13 cellular contexts compared by ENCODE assay signal in genomic region chr1:202011994-202012393, GRCh38. TPM values are rescaled to one million over a fixed set of nuclear protein-coding genes. Genes with fewer than 3 reads are reported as not detected.
A peak's percentile ranks its signal among the peaks of the same experiment; 100 is the strongest.
DNase-seq lines count a peak whose midpoint lies in the region; ATAC-seq and TF ChIP-seq lines count a peak whose summit lies in the region.
"Had no signal": no experiment of that assay in that cellular context is flagged by ENCODE, and none has a peak within 500 bp of the region (broad histone marks: within the 10 kb centered on the region; RNA-seq: fewer than 3 reads in every experiment).

No MANE protein-coding gene starts in this region.

- no peak overlapping the region for H3K4me2 ChIP-seq in GM23248 (ENCODE audit: unreplicated experiment)

- TF ChIP-seq POLR2A in vagina (IDR thresholded peaks at IDR 0.05): no peak

- peak overlapping the region; percentile 65 to 76 for H3K4me3 ChIP-seq in esophagus (ENCODE audit: low read depth in 1 of 2, low read length in 2 of 2)
- peak overlapping the region in 1 of 2 donors; percentile 72 for H3K4me3 ChIP-seq in muscle layer of duodenum (ENCODE audit: low read depth in 1 of 2, low read length in 2 of 2)
- peak overlapping the region in 1 of 2 donors; percentile 27 for H3K4me3 ChIP-seq in vagina
- H3K4me3 ChIP-seq in psoas muscle: no peak overlapping the region
- H3K4me3 ChIP-seq in GM23248: no peak overlapping the region
- H3K4me3 ChIP-seq: esophagus muscularis mucosa had no signal

- H3K9ac ChIP-seq in GM23248: no peak overlapping the region

- 70 to 82% methylated on average over 11 of the region's 11 CpGs for WGBS in esophagus, 2 donors
- WGBS in psoas muscle, 3 donors: 86 to 93% (median 88%) methylated on average over 11 of the region's 11 CpGs
- 87 to 88% methylated on average over 11 of the region's 11 CpGs for WGBS in GM23248 (ENCODE audit: low coverage in 1 of 2, low lambda C conversion rate in 2 of 2, missing lambda C conversion rate in 2 of 2), 2 experiments

- no peak for ATAC-seq in psoas muscle
- ATAC-seq: CD8-positive, alpha-beta T cell; naive thymus-derived CD4-positive, alpha-beta T cell had no signal

- H3K9me3 ChIP-seq in esophagus (ENCODE audit: control insufficient read depth in 2 of 2, insufficient read depth in 1 of 2, low read depth in 1 of 2, low read length in 1 of 2) (no peaks in the 10 kb centered on the region), muscle layer of duodenum (ENCODE audit: control insufficient read depth in 1 of 2, low read length in 2 of 2) (no peaks in the 10 kb centered on the region), vagina (no peaks in the 10 kb centered on the region), psoas muscle (no peaks in the 10 kb centered on the region), GM23248 (ENCODE audit: low read depth) (no peaks in the 10 kb centered on the region)
- H3K9me3 ChIP-seq: esophagus muscularis mucosa had no signal

- peaks cover 8 to 37% of the 10 kb centered on the region in 2 donors for H3K36me3 ChIP-seq in esophagus (ENCODE audit: control insufficient read depth in 2 of 2, insufficient read depth in 2 of 2, low read length in 1 of 2)
- H3K36me3 ChIP-seq in muscle layer of duodenum (ENCODE audit: control insufficient read depth in 1 of 2, insufficient read depth in 2 of 2, low read length in 2 of 2): peaks cover 11 to 19% of the 10 kb centered on the region in 2 donors
- H3K36me3 ChIP-seq in vagina: no peaks in the 10 kb centered on the region
- peaks cover 0 to 2% of the 10 kb centered on the region in 2 donors for H3K36me3 ChIP-seq in psoas muscle (ENCODE audit: insufficient read depth in 1 of 2, low read depth in 1 of 2)
- H3K36me3 ChIP-seq in GM23248 (ENCODE audit: low read depth): no peaks in the 10 kb centered on the region

- intact Hi-C loops in vagina (cut with DNase I): loop anchor here (5.0 kb wide), 1 partner anchor 120 kb away; no protein-coding TSS in a partner anchor
- intact Hi-C loops in psoas muscle (cut with DNase I): no loop called here

- peak; percentile 4 for DNase-seq in DMS79 (lab: John Stamatoyannopoulos, UW)
- no peak for DNase-seq in DMS79 treated with DMSO at 0.1 percent for 48 hours (lab: John Stamatoyannopoulos, UW)
- DNase-seq in vagina (ENCODE audit: extremely low spot score in 2 of 2): no peak
- no peak for DNase-seq in NK-92 treated with Interleukin-12 subunit alpha and Interleukin-12 subunit beta, amount 100 ng/mL, for 24 hours (lab: John Stamatoyannopoulos, UW)
- DNase-seq in psoas muscle: no peak
- DNase-seq in GM23248: no peak
- DNase-seq: CD8-positive, alpha-beta T cell; islet precursor cell; naive thymus-derived CD4-positive, alpha-beta T cell; NCI-H146 had no signal

- in situ Hi-C loops in GM23248 (cut with MboI): loop anchor here (5.0 kb wide), 1 partner anchor 105 kb away; no protein-coding TSS in a partner anchor

- H4K20me1 ChIP-seq in GM23248 (ENCODE audit: insufficient read depth): no peaks in the 10 kb centered on the region

- no peaks in the 10 kb centered on the region for H3K9me2 ChIP-seq in GM23248 (ENCODE audit: insufficient read depth)

- TF ChIP-seq CTCF in vagina (IDR thresholded peaks at IDR 0.05): no peak
- TF ChIP-seq CTCF in psoas muscle (IDR thresholded peaks at IDR 0.05): no peak

- no peaks in the 10 kb centered on the region; the same call in 1 of the 2 replicates for H3F3A ChIP-seq in GM23248 (ENCODE audit: insufficient read depth)

- H2AFZ ChIP-seq in GM23248: no peak overlapping the region

- peaks cover 0 to 12% of the 10 kb centered on the region in 2 donors for H3K4me1 ChIP-seq in esophagus (ENCODE audit: control insufficient read depth in 2 of 2, insufficient read depth in 2 of 2, low read length in 1 of 2)
- H3K4me1 ChIP-seq in muscle layer of duodenum (ENCODE audit: control insufficient read depth in 1 of 2, insufficient read depth in 2 of 2, low read length in 2 of 2): no peaks in the 10 kb centered on the region
- peaks cover 28% of the 10 kb centered on the region for H3K4me1 ChIP-seq in vagina
- no peaks in the 10 kb centered on the region for H3K4me1 ChIP-seq in psoas muscle
- H3K4me1 ChIP-seq in GM23248 (ENCODE audit: insufficient read depth): no peaks in the 10 kb centered on the region

- no peaks in the 10 kb centered on the region for H3K27me3 ChIP-seq in esophagus (ENCODE audit: control insufficient read depth in 1 of 2, insufficient read depth in 2 of 2, low read length in 2 of 2)
- H3K27me3 ChIP-seq in muscle layer of duodenum (ENCODE audit: low read depth, low read length): no peaks in the 10 kb centered on the region
- no peaks in the 10 kb centered on the region for H3K27me3 ChIP-seq in vagina
- no peaks in the 10 kb centered on the region for H3K27me3 ChIP-seq in psoas muscle (ENCODE audit: insufficient read depth in 3 of 3, low read length in 2 of 3)
- H3K27me3 ChIP-seq in GM23248 (replicated peaks; ENCODE audit: insufficient read depth): no peaks in the 10 kb centered on the region
- H3K27me3 ChIP-seq: esophagus muscularis mucosa had no signal

- no peaks in the 10 kb centered on the region for H3K79me2 ChIP-seq in GM23248 (ENCODE audit: insufficient read depth)

- H3K27ac ChIP-seq in esophagus (ENCODE audit: low read depth in 2 of 2, low read length in 1 of 2): peak overlapping the region; percentile 80 to 92
- peak overlapping the region; percentile 97 for H3K27ac ChIP-seq in muscle layer of duodenum (ENCODE audit: low read length)
- H3K27ac ChIP-seq in vagina: peak overlapping the region; percentile 13
- no peak overlapping the region for H3K27ac ChIP-seq in psoas muscle
- no peak overlapping the region for H3K27ac ChIP-seq in GM23248
- H3K27ac ChIP-seq: esophagus muscularis mucosa had no signal

RNA-seq across cellular contexts. Expression of gene ELF3, which starts 1.6 kb away (rescaled TPM):
- polyA plus RNA-seq in esophagus (100 to 1,000 TPM; 440 to 749 TPM), psoas muscle (under 1 TPM; 0.21 to 0.42 (median 0.25) TPM), GM23248 (2016; fragmentation: Nextera tagmentation; extraction: Ambion mirVana) (not detected in 2 replicates)
- total RNA-seq in vagina (287 TPM), psoas muscle (1 to 10 TPM in 1 of 4 donors, under 1 TPM in 3; 0.22 to 1.4 (median 0.50) TPM)
- under 0.01 TPM in 1 of 2 replicates, not detected in the other for total RNA-seq in GM23248 (2014; rRNA removed; shearing (Covaris generic))

RNA-seq across cellular contexts. Expression of gene RNPEP, which starts 29.5 kb away (rescaled TPM):
- 10 to 100 TPM; 45.3 to 52.3 TPM for polyA plus RNA-seq in esophagus
- 97.7 TPM for total RNA-seq in vagina
- total RNA-seq in psoas muscle: 10 to 100 TPM; 12.8 to 18.7 (median 14.6) TPM
- polyA plus RNA-seq in psoas muscle: 10 to 100 TPM in 1 of 3 donors, 1 to 10 TPM in 2; 6.2 to 16.9 (median 9.7) TPM
- 80.5 and 83.6 TPM in 2 replicates for total RNA-seq in GM23248 (2014; rRNA removed; shearing (Covaris generic))
- 68.6 and 70.7 TPM in 2 replicates for polyA plus RNA-seq in GM23248 (2016; fragmentation: Nextera tagmentation; extraction: Ambion mirVana)

RNA-seq across cellular contexts. Expression of gene TIMM17A, which starts 56.7 kb away (rescaled TPM):
- polyA plus RNA-seq in esophagus (10 to 100 TPM; 21.7 to 37.4 TPM), psoas muscle (100 to 1,000 TPM in 2 of 3 donors, 10 to 100 TPM in 1; 79.6 to 176 (median 163) TPM), GM23248 (2016; fragmentation: Nextera tagmentation; extraction: Ambion mirVana) (116 and 123 TPM in 2 replicates)
- total RNA-seq in vagina (18.9 TPM), psoas muscle (100 to 1,000 TPM in 1 of 4 donors, 10 to 100 TPM in 3; 45.4 to 132 (median 68.4) TPM)
- 56.4 and 68.8 TPM in 2 replicates for total RNA-seq in GM23248 (2014; rRNA removed; shearing (Covaris generic))

Comparison
In these comparisons a context has a peak if more than half of its experiments do, and no peak if none do; other contexts are left out.
1. H3K27ac ChIP-seq: peak in esophagus (2 of 2), muscle layer of duodenum (single experiment) and vagina (single experiment); none in psoas muscle (single experiment) and GM23248 (single experiment).
2. H3K4me3 ChIP-seq: peak in esophagus (2 of 2); none in psoas muscle (single experiment) and GM23248 (single experiment).
3. RNA of gene ELF3, which starts 1.6 kb away (total RNA-seq): 287 TPM in vagina (single experiment); 0.22 to 1.4 TPM in psoas muscle and under 0.01 TPM in GM23248; every median in the first group is over 100 times any median in the second.